In genomic region chr3:15055019-15055557, GRCh38 we compare ENCODE assay signal across 1 cellular context.
TF ChIP-seq lines count a peak whose summit lies in the region.

No MANE protein-coding gene starts in this region.

TF ChIP-seq in GM12878, 131 proteins besides CTCF, POLR2A, EP300 and RAD21 (continued from another document and continues in another):
- TF ChIP-seq ZBTB11 (CRISPR knock-in tag; IDR thresholded peaks at IDR 0.05), result no peak
- peak; percentile 62 for TF ChIP-seq IKZF1 (conservative IDR thresholded peaks at IDR 0.05)
- no peak for TF ChIP-seq ZSCAN29 (IDR thresholded peaks at IDR 0.05)
- TF ChIP-seq TCF12 (IDR thresholded peaks at IDR 0.05; ENCODE audit: low read depth, low read length), result no peak
- no peak for TF ChIP-seq SP1 (IDR thresholded peaks at IDR 0.05; ENCODE audit: low read depth, low read length)
- no peak for TF ChIP-seq EGR1 (IDR thresholded peaks at IDR 0.05; ENCODE audit: borderline replicate concordance in 1 of 2, low read depth in 2 of 2, low read length in 2 of 2)
- no peak for TF ChIP-seq RFX5 (IDR thresholded peaks at IDR 0.05; ENCODE audit: low read depth, low read length)
- TF ChIP-seq RBBP5 (conservative IDR thresholded peaks at IDR 0.05), result no peak
- no peak for TF ChIP-seq RCOR1 (conservative IDR thresholded peaks at IDR 0.05; ENCODE audit: low read depth, low read length)
- 0 out of 2 replicates have a peak, but pooled peaks have one; percentile 25 for TF ChIP-seq CREM (IDR thresholded peaks at IDR 0.05; ENCODE audit: low read depth)
- TF ChIP-seq PAX5 (IDR thresholded peaks at IDR 0.05; ENCODE audit: borderline replicate concordance, low read depth, low read length), result peak; percentile 70; the same call in 1 of the 2 replicates
- no peak for TF ChIP-seq BACH1 (IDR thresholded peaks at IDR 0.05; ENCODE audit: borderline replicate concordance)
- peak; percentile 48 for TF ChIP-seq JUNB (IDR thresholded peaks at IDR 0.05)
- no peak for TF ChIP-seq TCF7 (IDR thresholded peaks at IDR 0.05; ENCODE audit: borderline replicate concordance)
- no peak for TF ChIP-seq HDAC6 (IDR thresholded peaks at IDR 0.05; ENCODE audit: unreplicated experiment)
- no peak for TF ChIP-seq CHD2 (IDR thresholded peaks at IDR 0.05; ENCODE audit: borderline replicate concordance, low read depth, low read length)
- no peak for TF ChIP-seq ZNF384 (IDR thresholded peaks at IDR 0.05; ENCODE audit: borderline replicate concordance, low read depth, low read length)
- no peak for TF ChIP-seq USF2 (IDR thresholded peaks at IDR 0.05; ENCODE audit: borderline replicate concordance, low read depth, low read length)
- no peak for TF ChIP-seq SMAD5 (IDR thresholded peaks at IDR 0.05; ENCODE audit: low read depth)
- no peak for TF ChIP-seq CHD4 (IDR thresholded peaks at IDR 0.05)
- TF ChIP-seq ZNF207 (IDR thresholded peaks at IDR 0.05; ENCODE audit: borderline replicate concordance), result no peak
- TF ChIP-seq RAD51 (IDR thresholded peaks at IDR 0.05), result no peak
- TF ChIP-seq PRDM15 (CRISPR knock-in tag; IDR thresholded peaks at IDR 0.05), result no peak
- no peak for TF ChIP-seq HCFC1 (IDR thresholded peaks at IDR 0.05; ENCODE audit: low read length)
- no peak for TF ChIP-seq TBL1XR1 (IDR thresholded peaks at IDR 0.05; ENCODE audit: low read depth, low read length)
- peak; percentile 61; the same call in 1 of the 2 replicates for TF ChIP-seq BCL11A (IDR thresholded peaks at IDR 0.05; ENCODE audit: low read depth, low read length)
- TF ChIP-seq CHD1 (IDR thresholded peaks at IDR 0.05; ENCODE audit: low read depth, low read length), result no peak
- TF ChIP-seq SREBF2 (IDR thresholded peaks at IDR 0.05; ENCODE audit: low read length), result 0 out of 2 replicates have a peak, but pooled peaks have one; percentile 30
- no peak for TF ChIP-seq ZBTB33 (IDR thresholded peaks at IDR 0.05)
- TF ChIP-seq MTA3 (IDR thresholded peaks at IDR 0.05; ENCODE audit: borderline replicate concordance, low read length), result 0 out of 2 replicates have a peak, but pooled peaks have one; percentile 24
- TF ChIP-seq SIN3A (IDR thresholded peaks at IDR 0.05; ENCODE audit: low read depth, low read length), result no peak
- TF ChIP-seq PBX3 (IDR thresholded peaks at IDR 0.05; ENCODE audit: insufficient replicate concordance, low read depth, low read length), result no peak
- no peak for TF ChIP-seq NR2F1 (conservative IDR thresholded peaks at IDR 0.05)
- TF ChIP-seq POU2F2 (IDR thresholded peaks at IDR 0.05; ENCODE audit: borderline replicate concordance, low read depth, low read length), result peak; percentile 95
- no peak for TF ChIP-seq CEBPB (IDR thresholded peaks at IDR 0.05; ENCODE audit: borderline replicate concordance in 1 of 2, low read depth in 2 of 2, low read length in 2 of 2)
- TF ChIP-seq PML (IDR thresholded peaks at IDR 0.05; ENCODE audit: low read length), result no peak
- TF ChIP-seq SPI1 (IDR thresholded peaks at IDR 0.05; ENCODE audit: borderline replicate concordance, insufficient read depth, low read depth, low read length), result no peak
- no peak for TF ChIP-seq PAX8 (IDR thresholded peaks at IDR 0.05)
- 0 out of 2 replicates have a peak, but pooled peaks have one; percentile 69 for TF ChIP-seq ASH2L (IDR thresholded peaks at IDR 0.05; ENCODE audit: borderline replicate concordance, low read depth)
- TF ChIP-seq BCL3 (IDR thresholded peaks at IDR 0.05; ENCODE audit: borderline replicate concordance, insufficient read depth, low read depth, low read length, poor library complexity, severe bottlenecking), result no peak
- no peak for TF ChIP-seq CEBPZ (IDR thresholded peaks at IDR 0.05; ENCODE audit: low read depth, low read length)
- peak; percentile 76; the same call in 1 of the 2 replicates for TF ChIP-seq DPF2 (IDR thresholded peaks at IDR 0.05)
- TF ChIP-seq MAX (IDR thresholded peaks at IDR 0.05; ENCODE audit: low read depth, low read length), result no peak
- no peak for TF ChIP-seq YY1 (IDR thresholded peaks at IDR 0.05; ENCODE audit: low read depth, low read length)
- TF ChIP-seq TCF3 (IDR thresholded peaks at IDR 0.05; ENCODE audit: borderline replicate concordance, insufficient read depth, low read depth, low read length), result no peak
- no peak for TF ChIP-seq HDAC2 (IDR thresholded peaks at IDR 0.05)
- TF ChIP-seq CREB1 (IDR thresholded peaks at IDR 0.05; ENCODE audit: low read depth), result no peak
- TF ChIP-seq MYC (IDR thresholded peaks at IDR 0.05; ENCODE audit: insufficient read depth, insufficient read length, insufficient replicate concordance, low read length, severe bottlenecking), result no peak
- no peak for TF ChIP-seq EZH2 (IDR thresholded peaks at IDR 0.05; ENCODE audit: borderline replicate concordance, control insufficient read depth, low read depth, low read length)
